In the genomic region with DNA sequence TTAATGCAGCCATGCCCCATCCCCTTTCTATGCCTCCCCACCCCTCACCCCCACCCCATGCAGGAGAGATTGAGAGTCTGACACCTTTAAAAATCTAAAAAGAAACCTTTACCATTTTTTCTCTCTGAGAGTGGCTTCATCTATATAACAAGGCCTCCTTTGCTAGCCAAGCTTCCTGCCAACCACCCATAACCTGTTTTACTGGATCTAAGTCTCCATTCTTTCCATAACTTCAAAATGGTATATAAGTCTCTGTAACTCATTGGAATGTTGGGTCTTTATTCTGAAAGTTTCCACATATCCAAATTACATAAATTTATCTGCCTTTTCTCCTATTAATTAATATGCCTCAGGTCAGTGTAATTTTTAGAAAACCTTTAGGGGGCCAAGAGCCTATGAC, we compare ENCODE assay signal across 20 cellular contexts.
DNase-seq lines count a peak whose midpoint lies in the region; FAIRE-seq and TF ChIP-seq lines count a peak whose summit lies in the region.
"Had no signal": no experiment of that assay in that cellular context is flagged by ENCODE, and none has a peak within 500 bp of the region (broad histone marks: within the 10 kb centered on the region; RNA-seq: fewer than 3 reads in every experiment).

No MANE protein-coding gene starts in this region.

- DNase-seq in H1 (ENCODE audit: low read depth in 1 of 2, low spot score in 2 of 2) (no peak), mesendoderm (peak; percentile 21), T-helper 2 cell (no peak), NCI-H774 (lab: John Stamatoyannopoulos, UW) (no peak), mesenteric fat pad (ENCODE audit: low spot score) (no peak), germinal center (ENCODE audit: low spot score) (no peak)
- DNase-seq: CD8-positive, alpha-beta T cell; COR-L47; DMS153; DMS79 treated with DMSO at 0.1 percent for 48 hours; EL; GOT3; HCEC 1CT; HFFc6 had no signal

- H3K9ac ChIP-seq in HUES6 (ENCODE audit: low read length) (peak overlapping the region; percentile 69), H1 (replicated peaks in 1 of 4; ENCODE audit: extremely low read depth in 1 of 4, low read depth in 3 of 4, low read length in 3 of 4) (no peak overlapping the region), mesendoderm (ENCODE audit: low read length) (no peak overlapping the region)

- H3K27ac ChIP-seq in HUES6 (ENCODE audit: low read depth, low read length) = peak overlapping the region; percentile 89; the same call in 1 of the 2 replicates
- H3K27ac ChIP-seq in H1 (ENCODE audit: low read depth, low read length) = no peak overlapping the region
- H3K27ac ChIP-seq in mesendoderm (ENCODE audit: low read depth, low read length) = peak overlapping the region; percentile 38
- H3K27ac ChIP-seq: A549, HL-60 had no signal

- H4K8ac ChIP-seq in H1 (ENCODE audit: extremely low read depth, insufficient read depth, low read length) = no peak overlapping the region
- no peak overlapping the region for H4K8ac ChIP-seq in mesendoderm (ENCODE audit: low read depth, low read length)

- no peaks in the 10 kb centered on the region for H3K36me3 ChIP-seq in HUES6 (ENCODE audit: control insufficient read depth, insufficient read depth, low read length)
- H3K36me3 ChIP-seq in H1 (ENCODE audit: control insufficient read depth in 2 of 4, insufficient read depth in 4 of 4, low read length in 3 of 4) = peaks cover 0 to 2% (median 0%) of the 10 kb centered on the region in 4 experiments; a peak in 2 of 8 replicates
- no peaks in the 10 kb centered on the region for H3K36me3 ChIP-seq in mesendoderm (ENCODE audit: control insufficient read depth, insufficient read depth, low read length)

- no peaks in the 10 kb centered on the region for H3K23me2 ChIP-seq in H1 (ENCODE audit: low read depth, low read length)

- H3K56ac ChIP-seq in H1 (replicated peaks; ENCODE audit: insufficient read length, low read depth, low read length) (no peak overlapping the region), mesendoderm (ENCODE audit: low read length) (no peak overlapping the region)

- no peak overlapping the region for H2AFZ ChIP-seq in H1 (ENCODE audit: low read length)

- peak overlapping the region; percentile 53; the same call in 1 of the 2 replicates for H2BK5ac ChIP-seq in H1 (ENCODE audit: low read depth, low read length)
- no peak overlapping the region for H2BK5ac ChIP-seq in mesendoderm (ENCODE audit: low read length)

- H2BK20ac ChIP-seq in H1 (ENCODE audit: low read length) = 0 out of 2 replicates have a peak overlapping the region, but pooled peaks have one; percentile 49

- no peaks in the 10 kb centered on the region for H3K79me1 ChIP-seq in H1 (ENCODE audit: low read depth, low read length)
- no peaks in the 10 kb centered on the region for H3K79me1 ChIP-seq in mesendoderm (ENCODE audit: low read length)

- H2BK12ac ChIP-seq in H1 (ENCODE audit: low read depth, low read length) = no peak overlapping the region

- no peak overlapping the region for H3K14ac ChIP-seq in H1 (ENCODE audit: insufficient read length)

- FAIRE-seq in H1 (lab: Jason Lieb, UNC) = no peak
- FAIRE-seq: A549, D721Med, G401.6, GM12891 had no signal

- H2BK120ac ChIP-seq in H1 (replicated peaks; ENCODE audit: low read depth, low read length) (peak overlapping the region; percentile 96), mesendoderm (ENCODE audit: low read depth, low read length) (peak overlapping the region; percentile 61)

- no peaks in the 10 kb centered on the region for H4K20me1 ChIP-seq in H1 (replicated peaks in 1 of 2; ENCODE audit: control insufficient read depth in 1 of 2, insufficient read depth in 2 of 2, low read length in 2 of 2)

- TF ChIP-seq POLR2A in H1 (IDR thresholded peaks at IDR 0.05; ENCODE audit: control extremely low read depth in 1 of 2, low read depth in 2 of 2, low read length in 2 of 2) = no peak

- CTCF ChIA-PET in H1 (lab: Charles Lee; ENCODE audit: partially characterized antibody) = interaction anchor here (1.9 kb wide), 1 partner anchor 10 kb away, joined by 4 read pairs; no protein-coding TSS in a partner anchor

- no peak overlapping the region for H3K4ac ChIP-seq in H1 (replicated peaks; ENCODE audit: insufficient read length, low read depth, low read length)
- H3K4ac ChIP-seq in mesendoderm (ENCODE audit: low read depth, low read length) = peak overlapping the region; percentile 87

- POLR2A ChIA-PET in H1 (lab: Charles Lee; ENCODE audit: partially characterized antibody) = no interaction called here

- H3K9me3 ChIP-seq in HUES6 (ENCODE audit: control insufficient read depth, insufficient read depth, low read depth, low read length) = peaks cover 13% of the 10 kb centered on the region
- H3K9me3 ChIP-seq in H1 (ENCODE audit: insufficient read depth in 2 of 2, low read depth in 1 of 2, low read length in 1 of 2) = peaks cover 0 to 4% of the 10 kb centered on the region in 2 experiments; a peak in 1 of 4 replicates
- H3K9me3 ChIP-seq: A549 had no signal

- TF ChIP-seq EP300 in H1 (IDR thresholded peaks at IDR 0.05; ENCODE audit: borderline replicate concordance in 1 of 2, low read depth in 2 of 2, low read length in 2 of 2) = no peak

- peak overlapping the region; percentile 72 for H4K91ac ChIP-seq in H1 (replicated peaks; ENCODE audit: insufficient read length, low read length)

- no peak overlapping the region for H2BK15ac ChIP-seq in H1 (ENCODE audit: low read length)
- no peak overlapping the region for H2BK15ac ChIP-seq in mesendoderm (replicated peaks; ENCODE audit: low read depth)

- H3K4me3 ChIP-seq in HUES6 (ENCODE audit: low read depth, low read length) (no peak overlapping the region), H1 (ENCODE audit: extremely low read depth in 1 of 4, insufficient read depth in 2 of 4, low read depth in 3 of 4, low read length in 4 of 4) (peak overlapping the region in 1 of 4 experiments; percentile 24; a peak in 1 of 8 replicates), mesendoderm (ENCODE audit: low read length) (no peak overlapping the region)
- H3K4me3 ChIP-seq: A549 had no signal

- H3K4me2 ChIP-seq in H1 (ENCODE audit: insufficient read depth in 1 of 2, low read depth in 2 of 2, low read length in 2 of 2) = no peak overlapping the region; a peak in 1 of 4 replicates
- H3K4me2 ChIP-seq in mesendoderm (ENCODE audit: low read length) = no peak overlapping the region
- H3K4me2 ChIP-seq: A549 had no signal

- H3K79me2 ChIP-seq in H1 (ENCODE audit: control insufficient read depth in 1 of 2, insufficient read depth in 2 of 2, low read length in 2 of 2) (no peaks in the 10 kb centered on the region), mesendoderm (ENCODE audit: control insufficient read depth, insufficient read depth, low read length) (no peaks in the 10 kb centered on the region)

- H3K23ac ChIP-seq in H1 (ENCODE audit: insufficient read length) = no peak overlapping the region
- H3K23ac ChIP-seq in mesendoderm (ENCODE audit: low read length) = no peak overlapping the region

- no peak overlapping the region for H2AK5ac ChIP-seq in H1 (ENCODE audit: low read depth, low read length)
- no peak overlapping the region for H2AK5ac ChIP-seq in mesendoderm (ENCODE audit: low read length)

- no peak for TF ChIP-seq RAD21 in H1 (IDR thresholded peaks at IDR 0.05 in 1 of 2, conservative IDR thresholded peaks at IDR 0.05 in 1 of 2; ENCODE audit: low read depth in 2 of 2, low read length in 2 of 2)

- H3K27me3 ChIP-seq in HUES6 (ENCODE audit: control insufficient read depth, insufficient read depth, low read length) = no peaks in the 10 kb centered on the region
- H3K27me3 ChIP-seq in H1 (replicated peaks in 1 of 4; ENCODE audit: control insufficient read depth in 3 of 4, extremely low read depth in 1 of 4, insufficient read depth in 3 of 4, low read length in 3 of 4) = no peaks in the 10 kb centered on the region
- H3K27me3 ChIP-seq in mesendoderm (ENCODE audit: insufficient read depth, low read length, poor library complexity) = no peaks in the 10 kb centered on the region

- TF ChIP-seq CTCF in H1 (IDR thresholded peaks at IDR 0.05; ENCODE audit: control extremely low read depth in 1 of 3, insufficient read depth in 1 of 3, low read depth in 1 of 3, low read length in 3 of 3) = no peak

- H3K18ac ChIP-seq in H1 (ENCODE audit: extremely low read depth, low read length) (no peak overlapping the region; the same call in 1 of the 2 replicates), mesendoderm (ENCODE audit: low read length) (peak overlapping the region; percentile 75)

- H3K4me1 ChIP-seq in HUES6 (ENCODE audit: control insufficient read depth, insufficient read depth, low read length) (peaks cover 35% of the 10 kb centered on the region), H1 (replicated peaks in 1 of 4; ENCODE audit: control insufficient read depth in 3 of 4, insufficient read depth in 4 of 4, low read length in 3 of 4) (peaks cover 3 to 12% (median 10%) of the 10 kb centered on the region in 4 experiments; a peak in 4 of 7 replicates), mesendoderm (ENCODE audit: control insufficient read depth, low read depth, low read length) (no peaks in the 10 kb centered on the region)
- H3K4me1 ChIP-seq: A549 had no signal

- peak overlapping the region; percentile 61 for H4K5ac ChIP-seq in H1 (ENCODE audit: insufficient read length, low read depth, low read length)
- no peak overlapping the region for H4K5ac ChIP-seq in mesendoderm (ENCODE audit: low read length)

TF ChIP-seq in H1, 55 proteins besides CTCF, POLR2A, EP300 and RAD21 (continues in another document):
- TF ChIP-seq SUZ12 (IDR thresholded peaks at IDR 0.05; ENCODE audit: low read length) (no peak), TBP (IDR thresholded peaks at IDR 0.05; ENCODE audit: low read depth, low read length) (no peak), BCL11A (IDR thresholded peaks at IDR 0.05; ENCODE audit: low read depth in 2 of 2, low read length in 2 of 2) (no peak), RBBP5 (IDR thresholded peaks at IDR 0.05; ENCODE audit: borderline replicate concordance, low read depth, low read length) (no peak), CBX5 (IDR thresholded peaks at IDR 0.05; ENCODE audit: low read depth, low read length) (no peak), GABPA (IDR thresholded peaks at IDR 0.05; ENCODE audit: borderline replicate concordance, insufficient read depth, low read length) (no peak), JUND (IDR thresholded peaks at IDR 0.05; ENCODE audit: low read length) (no peak), TEAD4 (IDR thresholded peaks at IDR 0.05; ENCODE audit: low read depth, low read length) (no peak), HDAC6 (IDR thresholded peaks at IDR 0.05; ENCODE audit: low read depth, low read length) (no peak)
- TF ChIP-seq, protein P1, sequence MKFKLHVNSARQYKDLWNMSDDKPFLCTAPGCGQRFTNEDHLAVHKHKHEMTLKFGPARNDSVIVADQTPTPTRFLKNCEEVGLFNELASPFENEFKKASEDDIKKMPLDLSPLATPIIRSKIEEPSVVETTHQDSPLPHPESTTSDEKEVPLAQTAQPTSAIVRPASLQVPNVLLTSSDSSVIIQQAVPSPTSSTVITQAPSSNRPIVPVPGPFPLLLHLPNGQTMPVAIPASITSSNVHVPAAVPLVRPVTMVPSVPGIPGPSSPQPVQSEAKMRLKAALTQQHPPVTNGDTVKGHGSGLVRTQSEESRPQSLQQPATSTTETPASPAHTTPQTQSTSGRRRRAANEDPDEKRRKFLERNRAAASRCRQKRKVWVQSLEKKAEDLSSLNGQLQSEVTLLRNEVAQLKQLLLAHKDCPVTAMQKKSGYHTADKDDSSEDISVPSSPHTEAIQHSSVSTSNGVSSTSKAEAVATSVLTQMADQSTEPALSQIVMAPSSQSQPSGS (IDR thresholded peaks at IDR 0.05; ENCODE audit: low read length) = no peak
